Comparison of ENCODE assay signal across 19 cellular contexts in the genomic region with DNA sequence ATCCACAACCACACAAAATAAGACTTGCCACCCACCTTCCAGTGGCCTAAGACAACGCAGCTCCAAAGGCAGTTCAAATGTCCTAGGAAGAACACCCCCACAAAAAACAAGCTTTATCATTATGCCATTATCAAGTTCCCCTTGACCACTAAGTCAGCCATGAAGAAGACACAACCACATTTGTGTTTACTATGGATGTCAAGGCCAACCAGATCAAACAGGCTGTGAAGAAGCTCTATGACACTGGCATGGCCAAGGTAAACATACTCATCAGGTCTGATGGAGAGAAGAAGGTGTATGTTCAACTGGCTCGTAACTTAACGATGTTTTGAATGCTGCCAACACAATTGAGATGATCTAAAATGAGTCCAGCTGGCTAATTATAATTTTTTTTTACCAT.
"Had no signal": no experiment of that assay in that cellular context is flagged by ENCODE, and none has a peak within 500 bp of the region (broad histone marks: within the 10 kb centered on the region; RNA-seq: fewer than 3 reads in every experiment).

No MANE protein-coding gene starts in this region.

- H3K36me3 ChIP-seq: pancreas, thyroid gland had no signal

- H3K4me3 ChIP-seq: coronary artery, gastroesophageal sphincter, heart left ventricle, pancreas, thyroid gland had no signal

- H3K27ac ChIP-seq: coronary artery, gastroesophageal sphincter, heart left ventricle, pancreas, thyroid gland had no signal

- DNase-seq: activated B cell treated with CpG ODN at 0.5 μM for 24 hours; activated CD4-positive, alpha-beta T cell treated with anti-CD3 and anti-CD28 coated beads for 4 hours; activated CD4-positive, alpha-beta T cell treated with anti-CD3 and anti-CD28 coated beads, Interleukin-2, amount 50 U/mL, for 48 hours; activated effector memory CD4-positive, alpha-beta T cell treated with anti-CD3 and anti-CD28 coated beads, Interleukin-2, amount 50 U/mL, for 16 hours; activated naive CD4-positive, alpha-beta T cell treated with anti-CD3 and anti-CD28 coated beads, Interleukin-2, amount 10 ng/mL, durations not matched to agents 7 days and 5 days; activated T-cell treated with anti-CD3 and anti-CD28 coated beads, Interleukin-2, amount 50 U/mL, for 72 hours; amygdala; cerebellar nuclear complex; endodermal cell; heart left ventricle; midbrain; pancreas; right cardiac atrium; stimulated activated CD4-positive, alpha-beta T cell treated with anti-CD3 and anti-CD28 coated beads, Interleukin-12 subunit alpha, Interleukin-12 subunit beta, amount 100 ng/mL, for 4 hours; stimulated activated CD4-positive, alpha-beta T cell treated with anti-CD3 and anti-CD28 coated beads, Interleukin-4, amount 100 ng/mL, for 4 hours; substantia nigra; thyroid gland had no signal

- ATAC-seq: activated T-cell treated with anti-CD3 and anti-CD28 coated beads, Interleukin-2, amount 50 U/mL, for 72 hours; gastroesophageal sphincter; heart left ventricle; pancreas; right cardiac atrium had no signal

- H3K9me3 ChIP-seq: gastroesophageal sphincter, pancreas, thyroid gland had no signal

- H3K27me3 ChIP-seq: gastroesophageal sphincter, heart left ventricle, pancreas, thyroid gland had no signal

- H3K4me1 ChIP-seq: gastroesophageal sphincter had no signal
